19 cellular contexts compared by ENCODE assay signal in genomic region chr11:102582140-102582539, GRCh38. TPM values are rescaled to one million over a fixed set of nuclear protein-coding genes. Genes with fewer than 3 reads are reported as not detected.
DNase-seq lines count a peak whose midpoint lies in the region; ATAC-seq, FAIRE-seq and TF ChIP-seq lines count a peak whose summit lies in the region.
"Had no signal": no experiment of that assay in that cellular context is flagged by ENCODE, and none has a peak within 500 bp of the region (broad histone marks: within the 10 kb centered on the region; RNA-seq: fewer than 3 reads in every experiment).

No MANE protein-coding gene starts in this region.

- no peaks in the 10 kb centered on the region for H3K36me3 ChIP-seq in K562 (ENCODE audit: control insufficient read depth, insufficient read depth, low read length)
- no peaks in the 10 kb centered on the region for H3K36me3 ChIP-seq in esophagus muscularis mucosa
- H3K36me3 ChIP-seq: BLaER1, HAP-1 had no signal

- H2AFZ ChIP-seq in K562 (ENCODE audit: low read depth, low read length): no peak overlapping the region

- H3K4me3 ChIP-seq in K562 (no peak overlapping the region), esophagus muscularis mucosa (no peak overlapping the region)
- H3K4me3 ChIP-seq: BLaER1, HAP-1 had no signal

- BruUV-seq in K562 (replicated peaks; lab: Mats Ljungman, UMichigan): no TSS peak

- no peak overlapping the region for H3K4me3 Mint-ChIP-seq in stimulated activated naive CD8-positive, alpha-beta T cell treated with anti-CD3 and anti-CD28 coated beads, Interleukin-15, Interleukin-2, amounts not matched to agents 100 ng/mL and 50 ng/mL, for 24 hours
- no peak overlapping the region for H3K4me3 Mint-ChIP-seq in stimulated activated naive CD8-positive, alpha-beta T cell treated with anti-CD3 and anti-CD28 coated beads, Interleukin-15, amount 100 ng/mL, for 72 hours
- H3K4me3 Mint-ChIP-seq in stimulated activated memory B cell treated with anti-CD40 and anti-IgM and Interleukin-4, amounts not matched to agents 10 μg/mL and 1 μg/mL and 100 μg/mL, for 72 hours: no peak overlapping the region
- H3K4me3 Mint-ChIP-seq: CD14-positive monocyte, IgD-negative memory B cell had no signal

- WGBS in K562 (ENCODE audit: insufficient coverage, low coverage, missing lambda C conversion rate): 0% methylated on average over 1 of the region's 1 CpG
- WGBS in esophagus muscularis mucosa: 70% methylated on average over 1 of the region's 1 CpG

- H3K9me3 Mint-ChIP-seq in stimulated activated naive CD8-positive, alpha-beta T cell treated with anti-CD3 and anti-CD28 coated beads, Interleukin-15, Interleukin-2, amounts not matched to agents 100 ng/mL and 50 ng/mL, for 24 hours: no peaks in the 10 kb centered on the region
- peaks cover 2 to 7% of the 10 kb centered on the region in 2 donors for H3K9me3 Mint-ChIP-seq in stimulated activated naive CD8-positive, alpha-beta T cell treated with anti-CD3 and anti-CD28 coated beads, Interleukin-15, amount 100 ng/mL, for 72 hours
- peaks cover 6% of the 10 kb centered on the region for H3K9me3 Mint-ChIP-seq in stimulated activated memory B cell treated with anti-CD40 and anti-IgM and Interleukin-4, amounts not matched to agents 10 μg/mL and 1 μg/mL and 100 μg/mL, for 72 hours
- H3K9me3 Mint-ChIP-seq: IgD-negative memory B cell had no signal

- H3K27ac ChIP-seq in K562 (ENCODE audit: extremely low read depth, low read depth, low read length) (no peak overlapping the region), esophagus muscularis mucosa (replicated peaks in 1 of 4) (no peak overlapping the region)
- H3K27ac ChIP-seq: BLaER1 had no signal

- no peaks in the 10 kb centered on the region for H3K27me3 Mint-ChIP-seq in stimulated activated naive CD8-positive, alpha-beta T cell treated with anti-CD3 and anti-CD28 coated beads, Interleukin-15, Interleukin-2, amounts not matched to agents 100 ng/mL and 50 ng/mL, for 24 hours
- H3K27me3 Mint-ChIP-seq in stimulated activated naive CD8-positive, alpha-beta T cell treated with anti-CD3 and anti-CD28 coated beads, Interleukin-15, amount 100 ng/mL, for 72 hours: no peaks in the 10 kb centered on the region
- H3K27me3 Mint-ChIP-seq in stimulated activated memory B cell treated with anti-CD40 and anti-IgM and Interleukin-4, amounts not matched to agents 10 μg/mL and 1 μg/mL and 100 μg/mL, for 72 hours: no peaks in the 10 kb centered on the region
- H3K27me3 Mint-ChIP-seq: IgD-negative memory B cell had no signal

- H3K9me1 ChIP-seq in K562 (ENCODE audit: control insufficient read depth, insufficient read depth, low read length): no peaks in the 10 kb centered on the region

- TF ChIP-seq RAD21 in K562 (CRISPR knock-in tag; conservative IDR thresholded peaks at IDR 0.05 in 1 of 2, IDR thresholded peaks at IDR 0.05 in 1 of 2): no peak

- no peaks in the 10 kb centered on the region for H3K9me3 ChIP-seq in K562 (replicated peaks; ENCODE audit: control insufficient read depth, insufficient read depth, low read depth, low read length)
- H3K9me3 ChIP-seq in esophagus muscularis mucosa: no peaks in the 10 kb centered on the region
- H3K9me3 ChIP-seq: HAP-1 had no signal

- intact Hi-C loops in K562 (cut with micrococcal nuclease): no loop called here
- intact Hi-C loops in esophagus muscularis mucosa (cut with DNase I): no loop called here

- H3K27ac Mint-ChIP-seq in stimulated activated naive CD8-positive, alpha-beta T cell treated with anti-CD3 and anti-CD28 coated beads, Interleukin-15, Interleukin-2, amounts not matched to agents 100 ng/mL and 50 ng/mL, for 24 hours: peak overlapping the region; percentile 15
- no peak overlapping the region for H3K27ac Mint-ChIP-seq in stimulated activated naive CD8-positive, alpha-beta T cell treated with anti-CD3 and anti-CD28 coated beads, Interleukin-15, amount 100 ng/mL, for 72 hours
- H3K27ac Mint-ChIP-seq in stimulated activated memory B cell treated with anti-CD40 and anti-IgM and Interleukin-4, amounts not matched to agents 10 μg/mL and 1 μg/mL and 100 μg/mL, for 72 hours: peak overlapping the region; percentile 43

- H3K9ac ChIP-seq in K562 (ENCODE audit: insufficient read depth in 1 of 2, low read depth in 2 of 2, low read length in 2 of 2): no peak overlapping the region
- H3K9ac ChIP-seq: BLaER1 had no signal

- no peak for TF ChIP-seq POLR2A in K562 (conservative IDR thresholded peaks at IDR 0.05)
- TF ChIP-seq POLR2A in esophagus muscularis mucosa (IDR thresholded peaks at IDR 0.05; ENCODE audit: low read depth): no peak

- peaks cover 33% of the 10 kb centered on the region for H3K4me1 Mint-ChIP-seq in stimulated activated naive CD8-positive, alpha-beta T cell treated with anti-CD3 and anti-CD28 coated beads, Interleukin-15, Interleukin-2, amounts not matched to agents 100 ng/mL and 50 ng/mL, for 24 hours (ENCODE audit: low read depth)
- peaks cover 22% of the 10 kb centered on the region for H3K4me1 Mint-ChIP-seq in stimulated activated naive CD8-positive, alpha-beta T cell treated with anti-CD3 and anti-CD28 coated beads, Interleukin-15, amount 100 ng/mL, for 72 hours
- H3K4me1 Mint-ChIP-seq in stimulated activated memory B cell treated with anti-CD40 and anti-IgM and Interleukin-4, amounts not matched to agents 10 μg/mL and 1 μg/mL and 100 μg/mL, for 72 hours: peaks cover 45% of the 10 kb centered on the region

- no peaks in the 10 kb centered on the region for H4K20me1 ChIP-seq in K562 (replicated peaks; ENCODE audit: control insufficient read depth, insufficient read depth, low read length)
- H4K20me1 ChIP-seq: BLaER1 had no signal

- FAIRE-seq in K562 (lab: Jason Lieb, UNC) (no peak), RCC 7860 (lab: Jason Lieb, UNC) (no peak)
- FAIRE-seq: D721Med, G401.6, HepG2 had no signal

- CTCF ChIA-PET in K562 (lab: Yijun Ruan, JAX; ENCODE audit: low intra/inter-chr PET ratio): no interaction called here

- no peaks in the 10 kb centered on the region for H3K36me3 Mint-ChIP-seq in stimulated activated naive CD8-positive, alpha-beta T cell treated with anti-CD3 and anti-CD28 coated beads, Interleukin-15, Interleukin-2, amounts not matched to agents 100 ng/mL and 50 ng/mL, for 24 hours (ENCODE audit: low read depth)
- peaks cover 5% of the 10 kb centered on the region for H3K36me3 Mint-ChIP-seq in stimulated activated memory B cell treated with anti-CD40 and anti-IgM and Interleukin-4, amounts not matched to agents 10 μg/mL and 1 μg/mL and 100 μg/mL, for 72 hours
- H3K36me3 Mint-ChIP-seq: IgD-negative memory B cell had no signal

- H3K27me3 ChIP-seq in K562 (ENCODE audit: control insufficient read depth in 2 of 2, insufficient read depth in 2 of 2, low read length in 2 of 2): no peaks in the 10 kb centered on the region
- no peaks in the 10 kb centered on the region for H3K27me3 ChIP-seq in esophagus muscularis mucosa
- H3K27me3 ChIP-seq: BLaER1 had no signal

- no peak for ATAC-seq in stimulated activated naive CD8-positive, alpha-beta T cell treated with anti-CD3 and anti-CD28 coated beads, Interleukin-15, amount 100 ng/mL, for 72 hours
- ATAC-seq in K562: no peak
- peak; percentile 51 for ATAC-seq in stimulated activated memory B cell treated with anti-CD40 and anti-IgM and Interleukin-4, amounts not matched to agents 10 μg/mL and 1 μg/mL and 100 μg/mL, for 72 hours
- ATAC-seq in GM21576 (IDR thresholded peaks at IDR 0.05; ENCODE audit: unreplicated experiment): no peak
- ATAC-seq: HepG2 had no signal

- H3K79me2 ChIP-seq in K562 (ENCODE audit: control insufficient read depth, insufficient read depth, low read length): no peaks in the 10 kb centered on the region

- no peak for TF ChIP-seq CTCF in K562 (IDR thresholded peaks at IDR 0.05 in 2 of 3, conservative IDR thresholded peaks at IDR 0.05 in 1 of 3; ENCODE audit: insufficient read depth in 2 of 3, low read depth in 1 of 3, low read length in 3 of 3)
- TF ChIP-seq CTCF in esophagus muscularis mucosa (IDR thresholded peaks at IDR 0.05): no peak

- H3K4me2 ChIP-seq in K562 (ENCODE audit: insufficient read depth, low read length): no peak overlapping the region
- H3K4me2 ChIP-seq: BLaER1 had no signal

- POLR2A ChIA-PET in K562 (lab: Yijun Ruan, JAX): no interaction called here

- in situ Hi-C loops in K562 (cut with MboI): no loop called here

- TF ChIP-seq EP300 in K562 (IDR thresholded peaks at IDR 0.05; ENCODE audit: low read length) (no peak), esophagus muscularis mucosa (IDR thresholded peaks at IDR 0.05) (no peak)

- no peak for DNase-seq in stimulated activated naive CD8-positive, alpha-beta T cell treated with anti-CD3 and anti-CD28 coated beads, Interleukin-15, amount 100 ng/mL, for 72 hours
- DNase-seq in K562 (ENCODE audit: extremely low read depth in 1 of 4, low spot score in 3 of 4) (no peak), esophagus muscularis mucosa (ENCODE audit: extremely low spot score) (no peak), RCC 7860 (ENCODE audit: low spot score) (no peak)
- DNase-seq: 8988T, Caco-2 had no signal

- H3K4me1 ChIP-seq in K562 (replicated peaks in 1 of 2; ENCODE audit: control insufficient read depth in 2 of 2, insufficient read depth in 2 of 2, low read length in 2 of 2): no peaks in the 10 kb centered on the region
- no peaks in the 10 kb centered on the region for H3K4me1 ChIP-seq in esophagus muscularis mucosa
- H3K4me1 ChIP-seq: HAP-1 had no signal

RNA-seq across cellular contexts. Expression of gene MMP20, which starts 43.0 kb away (rescaled TPM):
- not detected in 2 replicates for total RNA-seq in K562 (2011; cell fraction: chromatin; rRNA removed; ENCODE audit: low replicate concordance)
- not detected in 2 replicates for total RNA-seq in K562 (2011; cell fraction: nucleolus; rRNA removed)
- not detected in 2 replicates for total RNA-seq in K562 (2011; cell fraction: nucleoplasm; rRNA removed)
- total RNA-seq in K562 (2014; rRNA removed) (not detected in 2 replicates), K562 (2014; rRNA removed; fragmentation: Illumina TruSeq; extraction: Trizol) (not detected in 2 replicates), K562 (2015; rRNA removed; fragmentation: Illumina TruSeq; extraction: Trizol) (not detected in 2 replicates), K562 (2021) (not detected in 2 replicates), esophagus muscularis mucosa (not detected)
- polyA plus RNA-seq in K562 (2011; rRNA removed) (not detected in 2 replicates), K562 (2014; fragmentation: Illumina TruSeq; extraction: Trizol) (not detected in 2 replicates), K562 (2014; fragmentation: Nextera tagmentation; extraction: Ambion mirVana) (not detected), K562 (2014; rRNA removed) (not detected in 2 replicates)
- not detected in 2 replicates for polyA plus RNA-seq in K562 (2011; cell fraction: cytosol; rRNA removed)
- polyA plus RNA-seq in K562 (2011; cell fraction: nucleus; rRNA removed): not detected in 2 replicates
- polyA plus RNA-seq in K562 (2012): not detected in 2 replicates
- polyA minus RNA-seq in K562 (2011; rRNA and poly(A)+ RNA removed): not detected in 2 replicates
- not detected in 2 replicates for polyA minus RNA-seq in K562 (2011; cell fraction: cytosol; rRNA and poly(A)+ RNA removed)
- polyA minus RNA-seq in K562 (2011; cell fraction: nucleus; rRNA and poly(A)+ RNA removed): not detected in 2 replicates
- total RNA-seq: A673, Caco-2, H4, HepG2 had no signal
- polyA plus RNA-seq: AG04450, CD14-positive monocyte, IgD-negative memory B cell had no signal

RNA-seq across cellular contexts. Expression of gene MMP7, which starts 51.6 kb away (rescaled TPM):
- total RNA-seq in K562 (2011; cell fraction: chromatin; rRNA removed; ENCODE audit: low replicate concordance): not detected in 2 replicates
- not detected in 2 replicates for total RNA-seq in K562 (2011; cell fraction: nucleolus; rRNA removed)
- total RNA-seq in K562 (2011; cell fraction: nucleoplasm; rRNA removed): not detected in 2 replicates
- total RNA-seq in K562 (2014; rRNA removed) (not detected in 2 replicates), K562 (2014; rRNA removed; fragmentation: Illumina TruSeq; extraction: Trizol) (not detected in 2 replicates), K562 (2015; rRNA removed; fragmentation: Illumina TruSeq; extraction: Trizol) (not detected in 2 replicates), K562 (2021) (0.13 and 0.31 TPM in 2 replicates), esophagus muscularis mucosa (not detected)
- polyA plus RNA-seq in K562 (2011; rRNA removed) (not detected in 2 replicates), K562 (2014; fragmentation: Illumina TruSeq; extraction: Trizol) (not detected in 2 replicates), K562 (2014; fragmentation: Nextera tagmentation; extraction: Ambion mirVana) (not detected), K562 (2014; rRNA removed) (not detected in 2 replicates)
- not detected in 2 replicates for polyA plus RNA-seq in K562 (2011; cell fraction: cytosol; rRNA removed)
- not detected in 2 replicates for polyA plus RNA-seq in K562 (2011; cell fraction: nucleus; rRNA removed)
- not detected in 2 replicates for polyA plus RNA-seq in K562 (2012)
- polyA minus RNA-seq in K562 (2011; rRNA and poly(A)+ RNA removed): not detected in 2 replicates
- polyA minus RNA-seq in K562 (2011; cell fraction: cytosol; rRNA and poly(A)+ RNA removed): not detected in 2 replicates
- polyA minus RNA-seq in K562 (2011; cell fraction: nucleus; rRNA and poly(A)+ RNA removed): not detected in 2 replicates
- total RNA-seq: Caco-2, HepG2 had no signal
- polyA plus RNA-seq: AG04450, CD14-positive monocyte, IgD-negative memory B cell had no signal

Comparison
In these comparisons a context has a peak if more than half of its experiments do, and no peak if none do; other contexts are left out.
1. H3K27ac Mint-ChIP-seq: peak in stimulated activated naive CD8-positive, alpha-beta T cell treated with anti-CD3 and anti-CD28 coated beads, Interleukin-15, Interleukin-2, amounts not matched to agents 100 ng/mL and 50 ng/mL, for 24 hours (single experiment) and stimulated activated memory B cell treated with anti-CD40 and anti-IgM and Interleukin-4, amounts not matched to agents 10 μg/mL and 1 μg/mL and 100 μg/mL, for 72 hours (single experiment); none in stimulated activated naive CD8-positive, alpha-beta T cell treated with anti-CD3 and anti-CD28 coated beads, Interleukin-15, amount 100 ng/mL, for 72 hours (0 of 2).